ENCODE assay signal across 1 cellular context in genomic region chr2:205484717-205485116, GRCh38.
TF ChIP-seq lines count a peak whose summit lies in the region.

No MANE protein-coding gene starts in this region.

TF ChIP-seq in WTC11, 78 proteins besides CTCF, POLR2A, EP300 and RAD21 (continued from another document):
- TF ChIP-seq ARID4B (CRISPR knock-in tag; IDR thresholded peaks at IDR 0.05; ENCODE audit: borderline replicate concordance), result no peak
